Comparison of ENCODE assay signal across 8 cellular contexts in genomic region chr3:185976977-185977678, GRCh38. TPM values are rescaled to one million over a fixed set of nuclear protein-coding genes. Genes with fewer than 3 reads are reported as not detected.
DNase-seq lines count a peak whose midpoint lies in the region; ATAC-seq and TF ChIP-seq lines count a peak whose summit lies in the region.

No MANE protein-coding gene starts in this region.

- H3K4me3 Mint-ChIP-seq in neural crest cell = no peak overlapping the region
- H3K4me3 Mint-ChIP-seq in stimulated activated naive CD8-positive, alpha-beta T cell treated with anti-CD3 and anti-CD28 coated beads, Interleukin-15, amount 100 ng/mL, for 72 hours = peak overlapping the region; percentile 50 to 55

- no peak overlapping the region for H3K27ac Mint-ChIP-seq in neural crest cell (ENCODE audit: unreplicated experiment)
- no peak overlapping the region for H3K27ac Mint-ChIP-seq in stimulated activated naive CD8-positive, alpha-beta T cell treated with anti-CD3 and anti-CD28 coated beads, Interleukin-15, amount 100 ng/mL, for 72 hours

- TF ChIP-seq CTCF in fibroblast of mammary gland (conservative IDR thresholded peaks at IDR 0.05; ENCODE audit: control insufficient read depth, insufficient read depth, low read depth, low read length) = peak; percentile 94
- peak; percentile 93 for TF ChIP-seq CTCF in neural crest cell (conservative IDR thresholded peaks at IDR 0.05)

- H3K4me3 ChIP-seq in fibroblast of mammary gland (ENCODE audit: control insufficient read depth, low read depth, low read length) = no peak overlapping the region

- in situ Hi-C loops in KBM-7 (cut with MboI; ENCODE audit: low pct_unique_long_range_greater_than_20kb, low sequenced_read_pairs) = loop anchor here (25.0 kb wide), 1 partner anchor 560 kb away; the partner anchor contains the start of gene CRYGS

- peak; percentile 70 for ATAC-seq in GM21526 (IDR thresholded peaks at IDR 0.05; ENCODE audit: low FRiP score, unreplicated experiment)
- ATAC-seq in stimulated activated naive CD8-positive, alpha-beta T cell treated with anti-CD3 and anti-CD28 coated beads, Interleukin-15, amount 100 ng/mL, for 72 hours = peak; percentile 97

- H3K27me3 Mint-ChIP-seq in neural crest cell (ENCODE audit: low read depth) = peaks cover 10% of the 10 kb centered on the region
- H3K27me3 Mint-ChIP-seq in stimulated activated naive CD8-positive, alpha-beta T cell treated with anti-CD3 and anti-CD28 coated beads, Interleukin-15, amount 100 ng/mL, for 72 hours = peaks cover 34% of the 10 kb centered on the region

- no peaks in the 10 kb centered on the region for H3K36me3 Mint-ChIP-seq in neural crest cell (ENCODE audit: low read depth)

- DNase-seq in DMS 273 treated with DMSO at 0.1 percent for 48 hours (lab: John Stamatoyannopoulos, UW) (peak; percentile 33), KBM-7 (peak; percentile 88), RKO (ENCODE audit: low spot score) (peak; percentile 74), activated T-helper 1 cell treated with Interleukin-2 at 50 U/mL for 16 hours (ENCODE audit: low read depth) (peak; percentile 60), fibroblast of mammary gland (ENCODE audit: low read depth) (peak; percentile 68), neural crest cell (ENCODE audit: low read depth, low spot score) (peak; percentile 91)
- peak; percentile 76 to 83 for DNase-seq in stimulated activated naive CD8-positive, alpha-beta T cell treated with anti-CD3 and anti-CD28 coated beads, Interleukin-15, amount 100 ng/mL, for 72 hours

- no peaks in the 10 kb centered on the region for H3K4me1 Mint-ChIP-seq in neural crest cell
- peaks cover 29% of the 10 kb centered on the region for H3K4me1 Mint-ChIP-seq in stimulated activated naive CD8-positive, alpha-beta T cell treated with anti-CD3 and anti-CD28 coated beads, Interleukin-15, amount 100 ng/mL, for 72 hours

- H3K9me3 Mint-ChIP-seq in neural crest cell = no peaks in the 10 kb centered on the region
- H3K9me3 Mint-ChIP-seq in stimulated activated naive CD8-positive, alpha-beta T cell treated with anti-CD3 and anti-CD28 coated beads, Interleukin-15, amount 100 ng/mL, for 72 hours = no peaks in the 10 kb centered on the region

RNA-seq across cellular contexts. Expression of gene TRA2B, which starts 39.3 kb away (rescaled TPM):
- total RNA-seq in neural crest cell = 314 and 329 TPM in 2 replicates

Comparison
In these comparisons a context has a peak if more than half of its experiments do, and no peak if none do; other contexts are left out.
1. DNase-seq: peak in every context shown above with its lines; median percentile 91 in neural crest cell; 88 in KBM-7; 80 in stimulated activated naive CD8-positive, alpha-beta T cell treated with anti-CD3 and anti-CD28 coated beads, Interleukin-15, amount 100 ng/mL, for 72 hours; 74 in RKO; 68 in fibroblast of mammary gland; 60 in activated T-helper 1 cell treated with Interleukin-2 at 50 U/mL for 16 hours; 33 in DMS 273 treated with DMSO at 0.1 percent for 48 hours.